Comparison of ENCODE assay signal across 1 cellular context in the genomic region with DNA sequence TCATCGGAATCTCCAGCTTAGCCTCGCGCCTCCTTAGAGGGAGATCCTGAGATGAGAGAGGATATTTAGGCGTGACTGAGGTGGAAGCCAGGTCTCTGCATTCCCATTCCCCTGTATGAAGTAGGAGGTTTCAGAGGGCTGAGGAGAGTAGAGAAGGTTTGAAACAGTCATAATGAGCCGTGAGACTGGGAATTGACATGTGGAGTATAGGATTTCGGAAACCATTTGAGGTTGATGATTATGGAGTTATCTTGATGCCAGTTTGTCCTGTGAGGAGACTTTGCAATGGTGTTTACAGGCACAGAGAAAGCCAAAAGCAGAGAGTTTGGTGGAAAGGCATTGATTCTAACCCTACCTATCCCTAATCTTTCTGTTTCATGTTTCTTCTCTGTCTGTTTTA.
TF ChIP-seq lines count a peak whose summit lies in the region.

No MANE protein-coding gene starts in this region.

TF ChIP-seq in GM12878, 131 proteins besides CTCF, POLR2A, EP300 and RAD21 (continued from another document):
- TF ChIP-seq, protein P1, sequence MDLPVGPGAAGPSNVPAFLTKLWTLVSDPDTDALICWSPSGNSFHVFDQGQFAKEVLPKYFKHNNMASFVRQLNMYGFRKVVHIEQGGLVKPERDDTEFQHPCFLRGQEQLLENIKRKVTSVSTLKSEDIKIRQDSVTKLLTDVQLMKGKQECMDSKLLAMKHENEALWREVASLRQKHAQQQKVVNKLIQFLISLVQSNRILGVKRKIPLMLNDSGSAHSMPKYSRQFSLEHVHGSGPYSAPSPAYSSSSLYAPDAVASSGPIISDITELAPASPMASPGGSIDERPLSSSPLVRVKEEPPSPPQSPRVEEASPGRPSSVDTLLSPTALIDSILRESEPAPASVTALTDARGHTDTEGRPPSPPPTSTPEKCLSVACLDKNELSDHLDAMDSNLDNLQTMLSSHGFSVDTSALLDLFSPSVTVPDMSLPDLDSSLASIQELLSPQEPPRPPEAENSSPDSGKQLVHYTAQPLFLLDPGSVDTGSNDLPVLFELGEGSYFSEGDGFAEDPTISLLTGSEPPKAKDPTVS (IDR thresholded peaks at IDR 0.05; ENCODE audit: low read depth, low read length): no peak
- no peak for TF ChIP-seq FOXM1 (IDR thresholded peaks at IDR 0.05; ENCODE audit: low read depth, low read length)
- TF ChIP-seq HDAC2 (IDR thresholded peaks at IDR 0.05): no peak
